In genomic region chr1:36913523-36914060, GRCh38 we compare ENCODE assay signal across 20 cellular contexts.
A peak's percentile ranks its signal among the peaks of the same experiment; 100 is the strongest.
DNase-seq lines count a peak whose midpoint lies in the region; ATAC-seq and TF ChIP-seq lines count a peak whose summit lies in the region.
"Had no signal": no experiment of that assay in that cellular context is flagged by ENCODE, and none has a peak within 500 bp of the region (broad histone marks: within the 10 kb centered on the region; RNA-seq: fewer than 3 reads in every experiment).

No MANE protein-coding gene starts in this region.

- ATAC-seq in HG03571 (IDR thresholded peaks at IDR 0.05; ENCODE audit: unreplicated experiment) = no peak
- ATAC-seq: gastroesophageal sphincter, left lobe of liver, Panc1, right cardiac atrium, upper lobe of right lung had no signal

- BruUV-seq in A673 (replicated peaks; lab: Mats Ljungman, UMichigan) = no TSS peak

- intact Hi-C loops in A673 (cut with micrococcal nuclease; ENCODE audit: unreplicated experiment) = no loop called here

- no peak overlapping the region for H3K4me3 ChIP-seq in A673 (ENCODE audit: low read depth, low read length, poor library complexity, severe bottlenecking)
- H3K4me3 ChIP-seq: gastroesophageal sphincter, SK-N-MC, upper lobe of right lung had no signal

- H3K9me3 ChIP-seq in A673 (ENCODE audit: low read depth, low read length, poor library complexity, severe bottlenecking) = no peaks in the 10 kb centered on the region
- H3K9me3 ChIP-seq: upper lobe of right lung had no signal

- CTCF ChIA-PET in A673 (lab: Charles Lee) = no interaction called here

- POLR2A ChIA-PET in A673 (lab: Charles Lee; ENCODE audit: low non-redundant PET) = no interaction called here

- no peaks in the 10 kb centered on the region for H3K4me1 ChIP-seq in A673 (ENCODE audit: insufficient read depth, low read length, poor library complexity, severe bottlenecking)
- H3K4me1 ChIP-seq: gastroesophageal sphincter, upper lobe of right lung had no signal

- no peaks in the 10 kb centered on the region for H3K36me3 ChIP-seq in A673 (ENCODE audit: insufficient read depth, low read length, poor library complexity, severe bottlenecking)
- H3K36me3 ChIP-seq: gastroesophageal sphincter, upper lobe of right lung had no signal

- no peak for TF ChIP-seq CTCF in A673 (conservative IDR thresholded peaks at IDR 0.05; ENCODE audit: low read depth, low read length)

- peak; percentile 15 for DNase-seq in D341Med (ENCODE audit: low spot score)
- DNase-seq in NCI-H1417 (lab: John Stamatoyannopoulos, UW) = peak; percentile 6 to 90 (median 82)
- peak; percentile 86 for DNase-seq in NCI-H748 (lab: John Stamatoyannopoulos, UW; ENCODE audit: unreplicated experiment)
- DNase-seq in left kidney (ENCODE audit: low read depth, low spot score) = peak; percentile 49
- no peak for DNase-seq in activated T-cell treated with anti-CD3 and anti-CD28 coated beads, Interleukin-2, amount 50 U/mL, for 1 hour
- no peak for DNase-seq in A673 (ENCODE audit: low spot score)
- no peak for DNase-seq in KG1 (lab: John Stamatoyannopoulos, UW)
- DNase-seq: activated gamma-delta T cell; CD4-positive, alpha-beta T cell; central memory CD4-positive, alpha-beta T cell; HCEC 1CT; NCI-H524 treated with DMSO at 0.1 percent for 48 hours; nucleus accumbens; right cardiac atrium; upper lobe of right lung had no signal

- H3K27me3 ChIP-seq in A673 (replicated peaks; ENCODE audit: insufficient read depth, low read depth, low read length, poor library complexity) = no peaks in the 10 kb centered on the region

- H3K27ac ChIP-seq in A673 (ENCODE audit: low read depth, low read length, poor library complexity, severe bottlenecking) = no peak overlapping the region
- H3K27ac ChIP-seq: gastroesophageal sphincter, SK-N-MC, upper lobe of right lung had no signal

Comparison
In these comparisons a context has a peak if more than half of its experiments do, and no peak if none do; other contexts are left out.
1. DNase-seq: peak in D341Med (single experiment), NCI-H1417 (3 of 3), NCI-H748 (single experiment) and left kidney (single experiment); none in activated T-cell treated with anti-CD3 and anti-CD28 coated beads, Interleukin-2, amount 50 U/mL, for 1 hour (single experiment), A673 (single experiment) and KG1 (single experiment).